Comparison of ENCODE assay signal across 13 cellular contexts in genomic region chr12:52878507-52879393, GRCh38. TPM values are rescaled to one million over a fixed set of nuclear protein-coding genes. Genes with fewer than 3 reads are reported as not detected.
DNase-seq lines count a peak whose midpoint lies in the region; ATAC-seq, FAIRE-seq and TF ChIP-seq lines count a peak whose summit lies in the region.
"Had no signal": no experiment of that assay in that cellular context is flagged by ENCODE, and none has a peak within 500 bp of the region (broad histone marks: within the 10 kb centered on the region; RNA-seq: fewer than 3 reads in every experiment).

No MANE protein-coding gene starts in this region.

- TF ChIP-seq POLR2A in gastroesophageal sphincter (IDR thresholded peaks at IDR 0.05) (no peak), GM12892 (IDR thresholded peaks at IDR 0.05; ENCODE audit: low read depth, low read length) (no peak)

- peaks cover 38% of the 10 kb centered on the region for H3K4me1 Mint-ChIP-seq in HFFc6 (ENCODE audit: low read depth)
- peaks cover 22% of the 10 kb centered on the region for H3K4me1 Mint-ChIP-seq in T-helper 17 cell
- peaks cover 30% of the 10 kb centered on the region for H3K4me1 Mint-ChIP-seq in stimulated activated effector memory CD8-positive, alpha-beta T cell treated with anti-CD3 and anti-CD28 coated beads, Interleukin-12 subunit alpha, Interleukin-12 subunit beta, amount 100 ng/mL, for 72 hours

- H3K4me3 ChIP-seq in gastroesophageal sphincter = peak overlapping the region in 1 of 2 donors; percentile 41

- TF ChIP-seq CTCF in HFFc6 (IDR thresholded peaks at IDR 0.05) (no peak), gastroesophageal sphincter (IDR thresholded peaks at IDR 0.05) (no peak)

- H3K4me3 Mint-ChIP-seq in HFFc6 (peak overlapping the region; percentile 69; the same call in 1 of the 2 replicates), T-helper 17 cell (peak overlapping the region; percentile 50)
- peak overlapping the region; percentile 73 for H3K4me3 Mint-ChIP-seq in stimulated activated effector memory CD8-positive, alpha-beta T cell treated with anti-CD3 and anti-CD28 coated beads, Interleukin-12 subunit alpha, Interleukin-12 subunit beta, amount 100 ng/mL, for 72 hours

- 50 to 77% methylated on average over 6 to 7 of the region's 17 CpGs for WGBS in gastroesophageal sphincter (ENCODE audit: low coverage in 1 of 2), 2 donors

- no peak for TF ChIP-seq EP300 in gastroesophageal sphincter (IDR thresholded peaks at IDR 0.05)

- DNase-seq in HFFc6 (no peak), T-helper 17 cell (no peak), AG08396 (ENCODE audit: low spot score) (no peak), GM12892 (ENCODE audit: insufficient read length) (no peak), left ventricle myocardium superior (no peak), NCI-H128 (lab: John Stamatoyannopoulos, UW; ENCODE audit: unreplicated experiment) (no peak)
- no peak for DNase-seq in stimulated activated effector memory CD8-positive, alpha-beta T cell treated with anti-CD3 and anti-CD28 coated beads, Interleukin-12 subunit alpha, Interleukin-12 subunit beta, amount 100 ng/mL, for 72 hours (ENCODE audit: low spot score in 2 of 2)
- DNase-seq: cerebellar nuclear complex, DND-41 had no signal

- H3K27ac ChIP-seq in gastroesophageal sphincter = peak overlapping the region in 3 of 4 donors; percentile 18 to 51 (median 31)
- H3K27ac ChIP-seq: heart right ventricle, testis had no signal

- H3K36me3 Mint-ChIP-seq in HFFc6 (ENCODE audit: low read depth) (no peaks in the 10 kb centered on the region), T-helper 17 cell (ENCODE audit: low read depth) (no peaks in the 10 kb centered on the region)
- no peaks in the 10 kb centered on the region for H3K36me3 Mint-ChIP-seq in stimulated activated effector memory CD8-positive, alpha-beta T cell treated with anti-CD3 and anti-CD28 coated beads, Interleukin-12 subunit alpha, Interleukin-12 subunit beta, amount 100 ng/mL, for 72 hours

- H3K27me3 Mint-ChIP-seq in HFFc6 (ENCODE audit: insufficient read depth) = no peaks in the 10 kb centered on the region; the same call in 1 of the 2 replicates
- peaks cover 27% of the 10 kb centered on the region for H3K27me3 Mint-ChIP-seq in T-helper 17 cell

- H3K27me3 ChIP-seq in gastroesophageal sphincter = no peaks in the 10 kb centered on the region
- H3K27me3 ChIP-seq: testis had no signal

- FAIRE-seq in GM12892 (lab: Jason Lieb, UNC) = no peak

- peak overlapping the region; percentile 40 for H3K27ac Mint-ChIP-seq in HFFc6
- H3K27ac Mint-ChIP-seq in T-helper 17 cell = peak overlapping the region; percentile 37
- no peak overlapping the region for H3K27ac Mint-ChIP-seq in stimulated activated effector memory CD8-positive, alpha-beta T cell treated with anti-CD3 and anti-CD28 coated beads, Interleukin-12 subunit alpha, Interleukin-12 subunit beta, amount 100 ng/mL, for 72 hours

- H3K9me3 ChIP-seq in T-helper 17 cell (ENCODE audit: control insufficient read depth, low read length, poor library complexity, severe bottlenecking) (no peaks in the 10 kb centered on the region), gastroesophageal sphincter (no peaks in the 10 kb centered on the region)
- H3K9me3 ChIP-seq: heart right ventricle, testis had no signal

- no peaks in the 10 kb centered on the region for H3K9me3 Mint-ChIP-seq in HFFc6
- H3K9me3 Mint-ChIP-seq in stimulated activated effector memory CD8-positive, alpha-beta T cell treated with anti-CD3 and anti-CD28 coated beads, Interleukin-12 subunit alpha, Interleukin-12 subunit beta, amount 100 ng/mL, for 72 hours = no peaks in the 10 kb centered on the region

- H3K4me1 ChIP-seq in gastroesophageal sphincter = peaks cover 0 to 35% (median 11%) of the 10 kb centered on the region in 3 donors

- intact Hi-C loops in left ventricle myocardium superior (cut with micrococcal nuclease) = loop anchor here (5.0 to 10.0 kb wide), 3 partner anchors 296 to 724 kb away; no protein-coding TSS in a partner anchor

- ATAC-seq in T-helper 17 cell (no peak), gastroesophageal sphincter (peak; percentile 23), left ventricle myocardium superior (no peak)
- ATAC-seq in stimulated activated effector memory CD8-positive, alpha-beta T cell treated with anti-CD3 and anti-CD28 coated beads, Interleukin-12 subunit alpha, Interleukin-12 subunit beta, amount 100 ng/mL, for 72 hours = no peak

- H3K36me3 ChIP-seq in gastroesophageal sphincter = no peaks in the 10 kb centered on the region
- H3K36me3 ChIP-seq: heart right ventricle had no signal

RNA-seq across cellular contexts. Expression of gene KRT8, which starts 26.1 kb away (rescaled TPM):
- total RNA-seq in HFFc6 (2021; fragmentation: NEBNext Ultra II Directional; extraction: Animal tissue kit (Norgen Biotek cat#: 25700)) = 10 to 100 TPM; 41.4 to 50.4 (median 44.8) TPM
- 1 to 10 TPM in 1 of 2 donors, under 1 TPM in 1; 0.67 to 3.2 TPM for total RNA-seq in T-helper 17 cell
- 100 to 1,000 TPM in 3 of 4 donors, 10 to 100 TPM in 1; 72.0 to 565 (median 255) TPM for total RNA-seq in gastroesophageal sphincter
- polyA plus RNA-seq in GM12892 (2012; ENCODE audit: missing spikeins) = 0.47 TPM
- total RNA-seq in left ventricle myocardium superior = 100 TPM

RNA-seq across cellular contexts. Expression of gene KRT78, which starts 30.0 kb away (rescaled TPM):
- total RNA-seq in HFFc6 (2021; fragmentation: NEBNext Ultra II Directional; extraction: Animal tissue kit (Norgen Biotek cat#: 25700)) = under 1 TPM in 1 of 6 experiments, not detected in 5; 0.30 TPM
- total RNA-seq in T-helper 17 cell (not detected), gastroesophageal sphincter (1 to 10 TPM in 3 of 4 donors, under 1 TPM in 1; 0.27 to 9.5 (median 1.5) TPM), left ventricle myocardium superior (not detected)
- polyA plus RNA-seq in GM12892 (2012; ENCODE audit: missing spikeins) = not detected
- total RNA-seq: heart right ventricle had no signal

RNA-seq across cellular contexts. Expression of gene KRT79, which starts 44.6 kb away (rescaled TPM):
- not detected for total RNA-seq in HFFc6 (2021; fragmentation: NEBNext Ultra II Directional; extraction: Animal tissue kit (Norgen Biotek cat#: 25700))
- total RNA-seq in T-helper 17 cell (not detected), gastroesophageal sphincter (not detected), left ventricle myocardium superior (not detected)
- polyA plus RNA-seq in GM12892 (2012; ENCODE audit: missing spikeins) = not detected
- total RNA-seq: heart right ventricle, M059J had no signal

Comparison
In these comparisons a context has a peak if more than half of its experiments do, and no peak if none do; other contexts are left out.
1. RNA of gene KRT8, which starts 26.1 kb away (total RNA-seq): 72.0 to 565 TPM in gastroesophageal sphincter, 100 TPM in left ventricle myocardium superior (single experiment) and 41.4 to 50.4 TPM in HFFc6; 0.67 to 3.2 TPM in T-helper 17 cell; every median in the first group is over 10 times any median in the second.
2. Peak in every context shown above with its lines, with median percentiles within 50 percentile points of each other: H3K4me3 Mint-ChIP-seq.